10 cellular contexts compared by ENCODE assay signal in genomic region chr17:48045270-48046001, GRCh38. TPM values are rescaled to one million over a fixed set of nuclear protein-coding genes. Genes with fewer than 3 reads are reported as not detected.
DNase-seq lines count a peak whose midpoint lies in the region; TF ChIP-seq lines count a peak whose summit lies in the region.
"Had no signal": no experiment of that assay in that cellular context is flagged by ENCODE, and none has a peak within 500 bp of the region (broad histone marks: within the 10 kb centered on the region; RNA-seq: fewer than 3 reads in every experiment).

No MANE protein-coding gene starts in this region.

- H2AFZ ChIP-seq in Loucy (ENCODE audit: low read length), result no peak overlapping the region

- intact Hi-C loops in colonic mucosa (cut with DNase I), result no loop called here

- H3K9me2 ChIP-seq in Loucy (replicated peaks; ENCODE audit: low read depth, low read length), result no peaks in the 10 kb centered on the region

- 0 out of 2 replicates have a peak, but pooled peaks cover 2% of the 10 kb centered on the region for H3F3A ChIP-seq in Loucy (ENCODE audit: low read depth)

- peaks cover 23% of the 10 kb centered on the region for H3K4me1 Mint-ChIP-seq in progenitor cell of endocrine pancreas (ENCODE audit: low read depth)

- no peaks in the 10 kb centered on the region for H3K9me3 ChIP-seq in Loucy (ENCODE audit: insufficient read depth, low read depth, low read length)
- no peaks in the 10 kb centered on the region for H3K9me3 ChIP-seq in colonic mucosa

- H3K4me2 ChIP-seq in Loucy (ENCODE audit: low read depth, low read length, poor library complexity, severe bottlenecking), result peak overlapping the region; percentile 87

- peaks cover under 1% of the 10 kb centered on the region; the same call in 1 of the 2 replicates for H3K36me3 ChIP-seq in Loucy (ENCODE audit: insufficient read depth, low read length)
- no peaks in the 10 kb centered on the region for H3K36me3 ChIP-seq in colonic mucosa

- H3K4me3 ChIP-seq in Loucy (ENCODE audit: low read length, poor library complexity, severe bottlenecking) (peak overlapping the region; percentile 81), colonic mucosa (no peak overlapping the region)

- DNase-seq in EL (peak; percentile 49), colonic mucosa (peak; percentile 79), progenitor cell of endocrine pancreas (ENCODE audit: low spot score, unreplicated experiment) (no peak), pons (ENCODE audit: low spot score) (no peak), GM19238 (ENCODE audit: insufficient read length, low spot score) (no peak)
- no peak for DNase-seq in stimulated activated naive CD4-positive, alpha-beta T cell treated with Interleukin-2 at 50 U/mL for 16 hours (lab: John Stamatoyannopoulos, UW)
- DNase-seq: activated CD4-positive, alpha-beta T cell treated with anti-CD3 and anti-CD28 coated beads for 4 hours; MM.1S; OCI-M1 had no signal

- peaks cover 15% of the 10 kb centered on the region for H4K20me1 ChIP-seq in Loucy (ENCODE audit: insufficient read depth, low read length, poor library complexity, severe bottlenecking)

- H3K27ac ChIP-seq in colonic mucosa, result peak overlapping the region; percentile 48

- H3K4me3 Mint-ChIP-seq in progenitor cell of endocrine pancreas (ENCODE audit: low read depth), result peak overlapping the region; percentile 35

- no peaks in the 10 kb centered on the region for H3K9me3 Mint-ChIP-seq in progenitor cell of endocrine pancreas (ENCODE audit: low read depth)

- H3K4me1 ChIP-seq in Loucy (ENCODE audit: insufficient read depth, low read length, poor library complexity, severe bottlenecking) (peaks cover 36% of the 10 kb centered on the region), colonic mucosa (peaks cover 14% of the 10 kb centered on the region)

- no peak for TF ChIP-seq CTCF in Loucy (conservative IDR thresholded peaks at IDR 0.05; ENCODE audit: low read length)
- TF ChIP-seq CTCF in colonic mucosa (IDR thresholded peaks at IDR 0.05), result no peak
- no peak for TF ChIP-seq CTCF in progenitor cell of endocrine pancreas (IDR thresholded peaks at IDR 0.05; ENCODE audit: unreplicated experiment)

- H3K27me3 Mint-ChIP-seq in progenitor cell of endocrine pancreas, result peaks cover 14% of the 10 kb centered on the region

- H3K36me3 Mint-ChIP-seq in progenitor cell of endocrine pancreas (ENCODE audit: insufficient read depth), result peaks cover under 1% of the 10 kb centered on the region

- no peak overlapping the region for H3K27ac Mint-ChIP-seq in progenitor cell of endocrine pancreas

- H3K27me3 ChIP-seq in Loucy (ENCODE audit: insufficient read depth, low read length, poor library complexity, severe bottlenecking) (no peaks in the 10 kb centered on the region), colonic mucosa (no peaks in the 10 kb centered on the region)

- H3K79me2 ChIP-seq in Loucy (ENCODE audit: insufficient read depth, low read length), result peaks cover 44% of the 10 kb centered on the region

- H3K9ac ChIP-seq in Loucy (ENCODE audit: low read depth, low read length, poor library complexity, severe bottlenecking), result peak overlapping the region; percentile 94
- H3K9ac ChIP-seq in colonic mucosa (ENCODE audit: low read depth in 2 of 2, low read length in 2 of 2), result peak overlapping the region in 1 of 2 donors; percentile 24

RNA-seq across cellular contexts. Expression of gene NFE2L1, which starts 2.7 kb away (rescaled TPM):
- 100 to 1,000 TPM; 158 to 264 TPM for total RNA-seq in colonic mucosa
- total RNA-seq in progenitor cell of endocrine pancreas, result 123 and 124 TPM in 2 replicates

RNA-seq across cellular contexts. Expression of gene COPZ2, which starts 7.8 kb away (rescaled TPM):
- total RNA-seq in colonic mucosa, result 1 to 10 TPM; 4.3 to 9.9 TPM
- 0.64 TPM in 1 of 2 replicates, not detected in the other for total RNA-seq in progenitor cell of endocrine pancreas

RNA-seq across cellular contexts. Expression of gene CBX1, which starts 55.8 kb away (rescaled TPM):
- 10 to 100 TPM; 32.3 to 53.0 TPM for total RNA-seq in colonic mucosa
- 177 and 181 TPM in 2 replicates for total RNA-seq in progenitor cell of endocrine pancreas

Comparison
In these comparisons a context has a peak if more than half of its experiments do, and no peak if none do; other contexts are left out.
1. DNase-seq: peak in EL (single experiment) and colonic mucosa (single experiment); none in progenitor cell of endocrine pancreas (single experiment), pons (single experiment), GM19238 (single experiment) and stimulated activated naive CD4-positive, alpha-beta T cell treated with Interleukin-2 at 50 U/mL for 16 hours (single experiment).